ENCODE assay signal across 8 cellular contexts in genomic region chr4:30717208-30718020, GRCh38. TPM values are rescaled to one million over a fixed set of nuclear protein-coding genes. Genes with fewer than 3 reads are reported as not detected.
DNase-seq lines count a peak whose midpoint lies in the region; ATAC-seq and TF ChIP-seq lines count a peak whose summit lies in the region.

No MANE protein-coding gene starts in this region.

- no peak for TF ChIP-seq POLR2A in heart left ventricle (IDR thresholded peaks at IDR 0.05)

- peaks cover 42% of the 10 kb centered on the region for H3K4me1 Mint-ChIP-seq in activated naive CD8-positive, alpha-beta T cell treated with anti-CD3 and anti-CD28 coated beads, Interleukin-2, amount 50 U/mL, for 24 hours
- peaks cover 15% of the 10 kb centered on the region for H3K4me1 Mint-ChIP-seq in osteocyte (ENCODE audit: unreplicated experiment)

- H3K27ac Mint-ChIP-seq in activated naive CD8-positive, alpha-beta T cell treated with anti-CD3 and anti-CD28 coated beads, Interleukin-2, amount 50 U/mL, for 24 hours, result no peak overlapping the region
- peak overlapping the region; percentile 98 for H3K27ac Mint-ChIP-seq in osteocyte (ENCODE audit: unreplicated experiment)

- H3K4me3 Mint-ChIP-seq in activated naive CD8-positive, alpha-beta T cell treated with anti-CD3 and anti-CD28 coated beads, Interleukin-2, amount 50 U/mL, for 24 hours, result peak overlapping the region; percentile 50
- peak overlapping the region; percentile 100 for H3K4me3 Mint-ChIP-seq in osteocyte (ENCODE audit: unreplicated experiment)

- peaks cover 0 to 50% (median 11%) of the 10 kb centered on the region in 9 donors for H3K27me3 ChIP-seq in heart left ventricle

- H3K27ac ChIP-seq in heart left ventricle, result peak overlapping the region in 11 of 12 donors; percentile 2 to 87 (median 75)

- peak; percentile 41 for ATAC-seq in activated naive CD8-positive, alpha-beta T cell treated with anti-CD3 and anti-CD28 coated beads, Interleukin-2, amount 50 U/mL, for 24 hours
- peak in 3 of 4 donors; percentile 16 to 23 (median 21) for ATAC-seq in heart left ventricle
- no peak for ATAC-seq in GM19452 (IDR thresholded peaks at IDR 0.05; ENCODE audit: unreplicated experiment)

- H3K4me3 ChIP-seq in heart left ventricle, result peak overlapping the region; percentile 38 to 78 (median 64)

- intact Hi-C loops in heart left ventricle (cut with DNase I), result loop anchor here in 7 of 10 donors (10.0 kb wide), 3 partner anchors 647 to 957 kb away; no protein-coding TSS in a partner anchor

- peaks cover 0 to 49% (median 13%) of the 10 kb centered on the region in 12 donors for H3K4me1 ChIP-seq in heart left ventricle

- H3K9me3 ChIP-seq in heart left ventricle, result no peaks in the 10 kb centered on the region

- peaks cover 2% of the 10 kb centered on the region for H3K36me3 Mint-ChIP-seq in activated naive CD8-positive, alpha-beta T cell treated with anti-CD3 and anti-CD28 coated beads, Interleukin-2, amount 50 U/mL, for 24 hours (ENCODE audit: low read depth)
- H3K36me3 Mint-ChIP-seq in osteocyte (ENCODE audit: unreplicated experiment), result peaks cover 1% of the 10 kb centered on the region

- TF ChIP-seq CTCF in heart left ventricle (IDR thresholded peaks at IDR 0.05) (no peak), osteocyte (IDR thresholded peaks at IDR 0.05) (no peak)

- peak; percentile 37 for DNase-seq in stimulated activated CD4-positive, alpha-beta T cell treated with anti-CD3 and anti-CD28 coated beads, Interleukin-15, amount 100 ng/mL, for 24 hours
- DNase-seq in stimulated activated CD4-positive, alpha-beta T cell treated with anti-CD3 and anti-CD28 coated beads, Interleukin-2, amount 100 ng/mL, for 48 hours, result no peak
- peak; percentile 63 for DNase-seq in MV-4-11 (lab: John Stamatoyannopoulos, UW)
- peak; percentile 13 for DNase-seq in activated naive CD8-positive, alpha-beta T cell treated with anti-CD3 and anti-CD28 coated beads, Interleukin-2, amount 50 U/mL, for 24 hours
- peak; percentile 27 to 65 (median 47) for DNase-seq in heart left ventricle
- DNase-seq in osteocyte (ENCODE audit: extremely low spot score, unreplicated experiment), result peak; percentile 85
- DNase-seq in NCI-H1092 (lab: John Stamatoyannopoulos, UW), result no peak

- H3K9me3 Mint-ChIP-seq in activated naive CD8-positive, alpha-beta T cell treated with anti-CD3 and anti-CD28 coated beads, Interleukin-2, amount 50 U/mL, for 24 hours, result no peaks in the 10 kb centered on the region
- H3K9me3 Mint-ChIP-seq in osteocyte (ENCODE audit: unreplicated experiment), result no peaks in the 10 kb centered on the region

- WGBS in heart left ventricle, 4 donors, result 0 to 3% (median 1%) methylated on average over 42 to 55 of the region's 55 CpGs

- H3K27me3 Mint-ChIP-seq in activated naive CD8-positive, alpha-beta T cell treated with anti-CD3 and anti-CD28 coated beads, Interleukin-2, amount 50 U/mL, for 24 hours, result peaks cover 51% of the 10 kb centered on the region
- no peaks in the 10 kb centered on the region for H3K27me3 Mint-ChIP-seq in osteocyte (ENCODE audit: unreplicated experiment)

- H3K36me3 ChIP-seq in heart left ventricle, result no peaks in the 10 kb centered on the region

RNA-seq across cellular contexts. Expression of gene PCDH7, which starts 2.8 kb away (rescaled TPM):
- total RNA-seq in heart left ventricle (100 to 1,000 TPM in 5 of 9 donors, 10 to 100 TPM in 4; 51.4 to 166 (median 107) TPM), osteocyte (139 and 147 TPM in 2 replicates)
- 10 to 100 TPM in 1 of 2 donors, 1 to 10 TPM in 1; 9.4 to 39.8 TPM for polyA plus RNA-seq in heart left ventricle

Comparison
In these comparisons a context has a peak if more than half of its experiments do, and no peak if none do; other contexts are left out.
1. DNase-seq: peak in stimulated activated CD4-positive, alpha-beta T cell treated with anti-CD3 and anti-CD28 coated beads, Interleukin-15, amount 100 ng/mL, for 24 hours (single experiment), MV-4-11 (single experiment), activated naive CD8-positive, alpha-beta T cell treated with anti-CD3 and anti-CD28 coated beads, Interleukin-2, amount 50 U/mL, for 24 hours (single experiment), heart left ventricle (5 of 5) and osteocyte (single experiment); none in stimulated activated CD4-positive, alpha-beta T cell treated with anti-CD3 and anti-CD28 coated beads, Interleukin-2, amount 100 ng/mL, for 48 hours (0 of 2) and NCI-H1092 (single experiment).